Comparison of ENCODE assay signal across 1 cellular context in genomic region chr10:33481184-33481583, GRCh38.
TF ChIP-seq lines count a peak whose summit lies in the region.

No MANE protein-coding gene starts in this region.

TF ChIP-seq in GM23338, 12 proteins besides CTCF, POLR2A, EP300 and RAD21 (continued from another document):
- TF ChIP-seq, protein P1, sequence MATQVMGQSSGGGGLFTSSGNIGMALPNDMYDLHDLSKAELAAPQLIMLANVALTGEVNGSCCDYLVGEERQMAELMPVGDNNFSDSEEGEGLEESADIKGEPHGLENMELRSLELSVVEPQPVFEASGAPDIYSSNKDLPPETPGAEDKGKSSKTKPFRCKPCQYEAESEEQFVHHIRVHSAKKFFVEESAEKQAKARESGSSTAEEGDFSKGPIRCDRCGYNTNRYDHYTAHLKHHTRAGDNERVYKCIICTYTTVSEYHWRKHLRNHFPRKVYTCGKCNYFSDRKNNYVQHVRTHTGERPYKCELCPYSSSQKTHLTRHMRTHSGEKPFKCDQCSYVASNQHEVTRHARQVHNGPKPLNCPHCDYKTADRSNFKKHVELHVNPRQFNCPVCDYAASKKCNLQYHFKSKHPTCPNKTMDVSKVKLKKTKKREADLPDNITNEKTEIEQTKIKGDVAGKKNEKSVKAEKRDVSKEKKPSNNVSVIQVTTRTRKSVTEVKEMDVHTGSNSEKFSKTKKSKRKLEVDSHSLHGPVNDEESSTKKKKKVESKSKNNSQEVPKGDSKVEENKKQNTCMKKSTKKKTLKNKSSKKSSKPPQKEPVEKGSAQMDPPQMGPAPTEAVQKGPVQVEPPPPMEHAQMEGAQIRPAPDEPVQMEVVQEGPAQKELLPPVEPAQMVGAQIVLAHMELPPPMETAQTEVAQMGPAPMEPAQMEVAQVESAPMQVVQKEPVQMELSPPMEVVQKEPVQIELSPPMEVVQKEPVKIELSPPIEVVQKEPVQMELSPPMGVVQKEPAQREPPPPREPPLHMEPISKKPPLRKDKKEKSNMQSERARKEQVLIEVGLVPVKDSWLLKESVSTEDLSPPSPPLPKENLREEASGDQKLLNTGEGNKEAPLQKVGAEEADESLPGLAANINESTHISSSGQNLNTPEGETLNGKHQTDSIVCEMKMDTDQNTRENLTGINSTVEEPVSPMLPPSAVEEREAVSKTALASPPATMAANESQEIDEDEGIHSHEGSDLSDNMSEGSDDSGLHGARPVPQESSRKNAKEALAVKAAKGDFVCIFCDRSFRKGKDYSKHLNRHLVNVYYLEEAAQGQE (IDR thresholded peaks at IDR 0.05; ENCODE audit: unreplicated experiment): no peak
- TF ChIP-seq NANOG (IDR thresholded peaks at IDR 0.05; ENCODE audit: borderline replicate concordance) (no peak), EZH2phosphoT487 (IDR thresholded peaks at IDR 0.05; ENCODE audit: unreplicated experiment) (no peak), CREB1 (CRISPR knock-in tag; IDR thresholded peaks at IDR 0.05; ENCODE audit: low read depth) (no peak), ZNF114 (CRISPR knock-in tag; IDR thresholded peaks at IDR 0.05) (no peak), EZH2 (IDR thresholded peaks at IDR 0.05; ENCODE audit: low read depth, unreplicated experiment) (no peak), ZNF331 (CRISPR knock-in tag; IDR thresholded peaks at IDR 0.05; ENCODE audit: low read depth) (no peak), POLR2AphosphoS5 (IDR thresholded peaks at IDR 0.05; ENCODE audit: low read depth) (no peak), STAT1 (IDR thresholded peaks at IDR 0.05; ENCODE audit: unreplicated experiment) (no peak)
- TF ChIP-seq, protein P2, sequence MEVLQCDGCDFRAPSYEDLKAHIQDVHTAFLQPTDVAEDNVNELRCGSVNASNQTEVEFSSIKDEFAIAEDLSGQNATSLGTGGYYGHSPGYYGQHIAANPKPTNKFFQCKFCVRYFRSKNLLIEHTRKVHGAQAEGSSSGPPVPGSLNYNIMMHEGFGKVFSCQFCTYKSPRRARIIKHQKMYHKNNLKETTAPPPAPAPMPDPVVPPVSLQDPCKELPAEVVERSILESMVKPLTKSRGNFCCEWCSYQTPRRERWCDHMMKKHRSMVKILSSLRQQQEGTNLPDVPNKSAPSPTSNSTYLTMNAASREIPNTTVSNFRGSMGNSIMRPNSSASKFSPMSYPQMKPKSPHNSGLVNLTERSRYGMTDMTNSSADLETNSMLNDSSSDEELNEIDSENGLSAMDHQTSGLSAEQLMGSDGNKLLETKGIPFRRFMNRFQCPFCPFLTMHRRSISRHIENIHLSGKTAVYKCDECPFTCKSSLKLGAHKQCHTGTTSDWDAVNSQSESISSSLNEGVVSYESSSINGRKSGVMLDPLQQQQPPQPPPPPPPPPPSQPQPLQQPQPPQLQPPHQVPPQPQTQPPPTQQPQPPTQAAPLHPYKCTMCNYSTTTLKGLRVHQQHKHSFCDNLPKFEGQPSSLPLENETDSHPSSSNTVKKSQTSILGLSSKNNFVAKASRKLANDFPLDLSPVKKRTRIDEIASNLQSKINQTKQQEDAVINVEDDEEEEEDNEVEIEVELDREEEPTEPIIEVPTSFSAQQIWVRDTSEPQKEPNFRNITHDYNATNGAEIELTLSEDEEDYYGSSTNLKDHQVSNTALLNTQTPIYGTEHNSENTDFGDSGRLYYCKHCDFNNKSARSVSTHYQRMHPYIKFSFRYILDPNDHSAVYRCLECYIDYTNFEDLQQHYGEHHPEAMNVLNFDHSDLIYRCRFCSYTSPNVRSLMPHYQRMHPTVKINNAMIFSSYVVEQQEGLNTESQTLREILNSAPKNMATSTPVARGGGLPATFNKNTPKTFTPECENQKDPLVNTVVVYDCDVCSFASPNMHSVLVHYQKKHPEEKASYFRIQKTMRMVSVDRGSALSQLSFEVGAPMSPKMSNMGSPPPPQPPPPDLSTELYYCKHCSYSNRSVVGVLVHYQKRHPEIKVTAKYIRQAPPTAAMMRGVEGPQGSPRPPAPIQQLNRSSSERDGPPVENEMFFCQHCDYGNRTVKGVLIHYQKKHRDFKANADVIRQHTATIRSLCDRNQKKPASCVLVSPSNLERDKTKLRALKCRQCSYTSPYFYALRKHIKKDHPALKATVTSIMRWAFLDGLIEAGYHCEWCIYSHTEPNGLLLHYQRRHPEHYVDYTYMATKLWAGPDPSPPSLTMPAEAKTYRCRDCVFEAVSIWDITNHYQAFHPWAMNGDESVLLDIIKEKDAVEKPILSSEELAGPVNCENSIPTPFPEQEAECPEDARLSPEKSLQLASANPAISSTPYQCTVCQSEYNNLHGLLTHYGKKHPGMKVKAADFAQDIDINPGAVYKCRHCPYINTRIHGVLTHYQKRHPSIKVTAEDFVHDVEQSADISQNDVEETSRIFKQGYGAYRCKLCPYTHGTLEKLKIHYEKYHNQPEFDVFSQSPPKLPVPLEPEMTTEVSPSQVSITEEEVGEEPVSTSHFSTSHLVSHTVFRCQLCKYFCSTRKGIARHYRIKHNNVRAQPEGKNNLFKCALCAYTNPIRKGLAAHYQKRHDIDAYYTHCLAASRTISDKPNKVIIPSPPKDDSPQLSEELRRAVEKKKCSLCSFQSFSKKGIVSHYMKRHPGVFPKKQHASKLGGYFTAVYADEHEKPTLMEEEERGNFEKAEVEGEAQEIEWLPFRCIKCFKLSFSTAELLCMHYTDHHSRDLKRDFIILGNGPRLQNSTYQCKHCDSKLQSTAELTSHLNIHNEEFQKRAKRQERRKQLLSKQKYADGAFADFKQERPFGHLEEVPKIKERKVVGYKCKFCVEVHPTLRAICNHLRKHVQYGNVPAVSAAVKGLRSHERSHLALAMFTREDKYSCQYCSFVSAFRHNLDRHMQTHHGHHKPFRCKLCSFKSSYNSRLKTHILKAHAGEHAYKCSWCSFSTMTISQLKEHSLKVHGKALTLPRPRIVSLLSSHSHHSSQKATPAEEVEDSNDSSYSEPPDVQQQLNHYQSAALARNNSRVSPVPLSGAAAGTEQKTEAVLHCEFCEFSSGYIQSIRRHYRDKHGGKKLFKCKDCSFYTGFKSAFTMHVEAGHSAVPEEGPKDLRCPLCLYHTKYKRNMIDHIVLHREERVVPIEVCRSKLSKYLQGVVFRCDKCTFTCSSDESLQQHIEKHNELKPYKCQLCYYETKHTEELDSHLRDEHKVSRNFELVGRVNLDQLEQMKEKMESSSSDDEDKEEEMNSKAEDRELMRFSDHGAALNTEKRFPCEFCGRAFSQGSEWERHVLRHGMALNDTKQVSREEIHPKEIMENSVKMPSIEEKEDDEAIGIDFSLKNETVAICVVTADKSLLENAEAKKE (CRISPR knock-in tag; IDR thresholded peaks at IDR 0.05): no peak
